In the genomic region with DNA sequence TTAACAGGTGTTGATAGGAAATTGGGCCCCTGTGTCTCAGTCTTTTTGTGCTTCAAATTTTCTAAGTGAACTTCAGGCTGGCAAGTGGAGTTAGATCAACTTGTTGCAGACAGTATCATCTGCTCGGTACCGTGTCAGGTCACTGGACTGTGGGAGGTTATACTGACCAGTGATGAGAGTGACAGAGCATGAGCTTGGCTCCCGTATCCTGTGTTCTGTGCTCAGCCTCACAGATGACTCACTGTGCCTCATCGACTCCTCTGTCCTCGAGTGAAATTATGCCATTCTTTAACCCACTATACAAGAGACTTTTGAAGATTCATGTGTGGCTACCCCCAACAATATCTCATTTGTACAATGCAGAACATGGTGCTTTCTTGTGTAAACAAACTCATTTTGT, we compare ENCODE assay signal across 14 cellular contexts. TPM values are rescaled to one million over a fixed set of nuclear protein-coding genes. Genes with fewer than 3 reads are reported as not detected.
DNase-seq lines count a peak whose midpoint lies in the region; ATAC-seq and FAIRE-seq lines count a peak whose summit lies in the region.
"Had no signal": no experiment of that assay in that cellular context is flagged by ENCODE, and none has a peak within 500 bp of the region (broad histone marks: within the 10 kb centered on the region; RNA-seq: fewer than 3 reads in every experiment).

No MANE protein-coding gene starts in this region.

- no peaks in the 10 kb centered on the region for H3K27me3 Mint-ChIP-seq in activated CD4-positive, alpha-beta T cell treated with anti-CD3 and anti-CD28 coated beads, Interleukin-2, amount 10 ng/mL, durations not matched to agents 24 days and 14 days

- peak overlapping the region; percentile 81 for H3K27ac ChIP-seq in effector memory CD4-positive, alpha-beta T cell (ENCODE audit: insufficient read depth, low read length, poor library complexity, severe bottlenecking)

- H3K4me3 ChIP-seq in effector memory CD4-positive, alpha-beta T cell (ENCODE audit: insufficient read depth, low read depth, low read length, poor library complexity, severe bottlenecking) = peak overlapping the region; percentile 65
- H3K4me3 ChIP-seq: stomach had no signal

- H3K27ac Mint-ChIP-seq in activated CD4-positive, alpha-beta T cell treated with anti-CD3 and anti-CD28 coated beads, Interleukin-2, amount 10 ng/mL, durations not matched to agents 24 days and 14 days = peak overlapping the region; percentile 91

- peak; percentile 36 for DNase-seq in stimulated activated naive CD4-positive, alpha-beta T cell treated with Interleukin-2 at 50 U/mL for 16 hours (lab: John Stamatoyannopoulos, UW)
- no peak for DNase-seq in stimulated activated naive CD4-positive, alpha-beta T cell (lab: John Stamatoyannopoulos, UW)
- DNase-seq in activated CD4-positive, alpha-beta T cell treated with anti-CD3 and anti-CD28 coated beads, Interleukin-2, amount 10 ng/mL, durations not matched to agents 24 days and 14 days = peak; percentile 78
- DNase-seq in effector memory CD4-positive, alpha-beta T cell = peak in 2 of 3 donors; percentile 29 to 30
- DNase-seq in urothelium cell line (ENCODE audit: low spot score) (peak; percentile 32), NCI-H1417 treated with DMSO at 0.1 percent for 48 hours (lab: John Stamatoyannopoulos, UW) (no peak), NCI-H1694 (lab: John Stamatoyannopoulos, UW) (no peak)
- DNase-seq: BE2C; NCI-H1436; stimulated activated CD4-positive, alpha-beta T cell treated with anti-CD3 and anti-CD28 coated beads, Interleukin-12 subunit alpha, Interleukin-12 subunit beta, amount 100 ng/mL, for 4 hours; stomach had no signal

- peaks cover 77% of the 10 kb centered on the region for H3K4me1 Mint-ChIP-seq in activated CD4-positive, alpha-beta T cell treated with anti-CD3 and anti-CD28 coated beads, Interleukin-2, amount 10 ng/mL, durations not matched to agents 24 days and 14 days

- H3K9me3 Mint-ChIP-seq in activated CD4-positive, alpha-beta T cell treated with anti-CD3 and anti-CD28 coated beads, Interleukin-2, amount 10 ng/mL, durations not matched to agents 24 days and 14 days = no peaks in the 10 kb centered on the region

- peak; percentile 83 for FAIRE-seq in urothelium cell line (lab: Jason Lieb, UNC)
- FAIRE-seq: islet of Langerhans had no signal

- H3K9me3 ChIP-seq in effector memory CD4-positive, alpha-beta T cell (ENCODE audit: control insufficient read depth, low read length) = no peaks in the 10 kb centered on the region
- H3K9me3 ChIP-seq: BE2C, stomach had no signal

- no peaks in the 10 kb centered on the region for H3K36me3 ChIP-seq in effector memory CD4-positive, alpha-beta T cell (ENCODE audit: control insufficient read depth, insufficient read depth, low read length)
- H3K36me3 ChIP-seq: BE2C, stomach had no signal

- H3K27me3 ChIP-seq in effector memory CD4-positive, alpha-beta T cell (replicated peaks; ENCODE audit: control insufficient read depth, insufficient read depth, low read length, poor library complexity, severe bottlenecking) = no peaks in the 10 kb centered on the region

- ATAC-seq in HG03457 (IDR thresholded peaks at IDR 0.05; ENCODE audit: unreplicated experiment) = no peak
- ATAC-seq: esophagus mucosa had no signal

- peaks cover 61% of the 10 kb centered on the region for H3K4me1 ChIP-seq in effector memory CD4-positive, alpha-beta T cell (ENCODE audit: control insufficient read depth, insufficient read depth, low read length, poor library complexity, severe bottlenecking)
- H3K4me1 ChIP-seq: BE2C had no signal

- H3K4me3 Mint-ChIP-seq in activated CD4-positive, alpha-beta T cell treated with anti-CD3 and anti-CD28 coated beads, Interleukin-2, amount 10 ng/mL, durations not matched to agents 24 days and 14 days = peak overlapping the region; percentile 84

- intact Hi-C loops in activated CD4-positive, alpha-beta T cell treated with anti-CD3 and anti-CD28 coated beads, Interleukin-2, amount 10 ng/mL, durations not matched to agents 24 days and 14 days (cut with micrococcal nuclease) = loop anchor here (1.0 to 10.0 kb wide), 3 partner anchors 18 to 266 kb away; a partner anchor contains a TSS

- peaks cover 7% of the 10 kb centered on the region for H3K36me3 Mint-ChIP-seq in activated CD4-positive, alpha-beta T cell treated with anti-CD3 and anti-CD28 coated beads, Interleukin-2, amount 10 ng/mL, durations not matched to agents 24 days and 14 days (ENCODE audit: low read depth)

RNA-seq across cellular contexts. Expression of a gene that starts 7.9 kb away (rescaled TPM):
- 34.4 and 38.4 TPM in 2 replicates for total RNA-seq in activated CD4-positive, alpha-beta T cell treated with anti-CD3 and anti-CD28 coated beads, Interleukin-2, amount 10 ng/mL, durations not matched to agents 24 days and 14 days

RNA-seq across cellular contexts. Expression of a gene that starts 15.2 kb away (rescaled TPM):
- total RNA-seq in activated CD4-positive, alpha-beta T cell treated with anti-CD3 and anti-CD28 coated beads, Interleukin-2, amount 10 ng/mL, durations not matched to agents 24 days and 14 days = 0.09 and 0.56 TPM in 2 replicates
- total RNA-seq: esophagus mucosa, stomach had no signal

RNA-seq across cellular contexts. Expression of a gene that starts 51.5 kb away (rescaled TPM):
- 0.90 and 0.96 TPM in 2 replicates for total RNA-seq in activated CD4-positive, alpha-beta T cell treated with anti-CD3 and anti-CD28 coated beads, Interleukin-2, amount 10 ng/mL, durations not matched to agents 24 days and 14 days

Comparison
In these comparisons a context has a peak if more than half of its experiments do, and no peak if none do; other contexts are left out.
1. DNase-seq: peak in stimulated activated naive CD4-positive, alpha-beta T cell treated with Interleukin-2 at 50 U/mL for 16 hours (single experiment), activated CD4-positive, alpha-beta T cell treated with anti-CD3 and anti-CD28 coated beads, Interleukin-2, amount 10 ng/mL, durations not matched to agents 24 days and 14 days (single experiment), effector memory CD4-positive, alpha-beta T cell (2 of 3) and urothelium cell line (single experiment); none in stimulated activated naive CD4-positive, alpha-beta T cell (0 of 6), NCI-H1417 treated with DMSO at 0.1 percent for 48 hours (single experiment) and NCI-H1694 (single experiment).